ENCODE assay signal across 14 cellular contexts in the genomic region with DNA sequence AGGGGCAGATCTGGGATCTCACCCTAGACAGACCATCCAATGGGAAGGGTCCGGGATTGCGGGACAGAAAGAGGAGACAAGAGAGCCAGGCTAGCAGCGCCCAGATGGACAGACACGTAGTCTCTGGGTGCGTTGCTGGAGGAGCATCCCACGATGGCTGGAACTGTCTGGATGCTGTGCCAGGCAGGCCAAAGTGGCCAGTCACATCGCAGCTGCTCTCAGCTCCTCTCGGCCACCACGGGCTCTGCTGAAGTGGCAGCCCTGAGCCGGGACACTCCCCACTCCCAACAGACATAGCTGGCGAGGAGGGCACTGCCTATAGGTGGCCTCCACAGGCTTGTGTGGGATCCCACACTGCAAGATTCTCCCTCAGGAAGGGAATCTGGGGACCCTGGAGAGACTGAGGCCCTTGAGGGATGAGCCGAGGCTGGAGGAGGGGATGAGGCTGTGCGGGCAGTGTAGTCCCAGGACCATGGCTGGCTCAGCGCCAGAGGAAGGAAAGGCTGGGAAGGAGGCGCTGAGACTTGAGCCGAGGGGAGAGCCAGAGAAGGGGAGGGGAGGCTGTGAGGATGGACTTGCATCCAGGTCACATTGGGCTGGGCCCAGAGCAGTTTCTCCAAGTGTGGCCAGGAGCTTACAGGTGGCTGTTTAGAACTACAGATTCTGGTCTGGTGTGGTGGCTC. TPM values are rescaled to one million over a fixed set of nuclear protein-coding genes. Genes with fewer than 3 reads are reported as not detected.
DNase-seq lines count a peak whose midpoint lies in the region; ATAC-seq and TF ChIP-seq lines count a peak whose summit lies in the region.
"Had no signal": no experiment of that assay in that cellular context is flagged by ENCODE, and none has a peak within 500 bp of the region (broad histone marks: within the 10 kb centered on the region; RNA-seq: fewer than 3 reads in every experiment).

No MANE protein-coding gene starts in this region.

- intact Hi-C loops in sciatic nerve (cut with DNase I), result no loop called here

- H3K27me3 ChIP-seq in BLaER1, result peaks cover 20% of the 10 kb centered on the region; the same call in 1 of the 2 replicates
- H3K27me3 ChIP-seq: BE2C had no signal

- ATAC-seq in sciatic nerve (no peak), GM18858 (IDR thresholded peaks at IDR 0.05; ENCODE audit: unreplicated experiment) (no peak), GM18519 (IDR thresholded peaks at IDR 0.05; ENCODE audit: low FRiP score, unreplicated experiment) (no peak)
- ATAC-seq: SK-N-SH treated with all-trans-retinoic acid at 6 μM for 48 hours had no signal

- H3K4me1 ChIP-seq in BLaER1 (peaks cover 31% of the 10 kb centered on the region), HEK293 (ENCODE audit: control insufficient read depth, insufficient read depth, low read length) (no peaks in the 10 kb centered on the region)
- H3K4me1 ChIP-seq: BE2C had no signal

- peak; percentile 25 for DNase-seq in left kidney (ENCODE audit: low read depth, low spot score)
- peak; percentile 67 for DNase-seq in sciatic nerve (ENCODE audit: low spot score)
- DNase-seq in HK-2 (ENCODE audit: unreplicated experiment), result no peak
- DNase-seq: BE2C; CD8-positive, alpha-beta memory T cell; NCI-H446; NCI-H774; SHP77 had no signal

- H4K20me1 ChIP-seq in BLaER1, result no peaks in the 10 kb centered on the region

- H3K27ac ChIP-seq in BLaER1 (0 out of 2 replicates have a peak overlapping the region, but pooled peaks have one; percentile 4), HEK293 (ENCODE audit: extremely low read depth, low read depth, low read length) (no peak overlapping the region)

- CTCF ChIA-PET in HEK293 (lab: Yijun Ruan, JAX), result interaction anchor here (0.7 to 1.9 kb wide), 3 partner anchors 9 to 383 kb away, joined by 3 to 4 read pairs (median 4); no protein-coding TSS in a partner anchor

- no peak overlapping the region for H3K4me3 ChIP-seq in BLaER1
- no peak overlapping the region for H3K4me3 ChIP-seq in HEK293 (ENCODE audit: low read depth, low read length)

- no peak for TF ChIP-seq CTCF in HEK293 (tag by site-specific recombination; IDR thresholded peaks at IDR 0.05)

- H3K36me3 ChIP-seq in BLaER1 (no peaks in the 10 kb centered on the region), HEK293 (ENCODE audit: control insufficient read depth in 2 of 2, insufficient read depth in 1 of 2, low read length in 2 of 2) (no peaks in the 10 kb centered on the region)
- H3K36me3 ChIP-seq: BE2C had no signal

- H3K9ac ChIP-seq in BLaER1, result no peak overlapping the region

- no peaks in the 10 kb centered on the region for H3K9me3 ChIP-seq in BLaER1
- no peaks in the 10 kb centered on the region for H3K9me3 ChIP-seq in HEK293 (ENCODE audit: control insufficient read depth, insufficient read depth, low read depth, low read length)
- H3K9me3 ChIP-seq: BE2C had no signal

- no peak overlapping the region for H3K4me2 ChIP-seq in BLaER1

- POLR2A ChIA-PET in HEK293 (lab: Yijun Ruan, JAX), result interaction anchor here (0.5 kb wide), 1 partner anchor 930 kb away, joined by 3 read pairs; no protein-coding TSS in a partner anchor

TF ChIP-seq in HEK293, 187 proteins besides CTCF, POLR2A, EP300 and RAD21:
- TF ChIP-seq IKZF3 (tag by site-specific recombination; IDR thresholded peaks at IDR 0.05) (no peak), ZNF248 (tag by site-specific recombination; IDR thresholded peaks at IDR 0.05) (no peak), ZNF341 (tag by site-specific recombination; IDR thresholded peaks at IDR 0.05; ENCODE audit: low read depth) (0 out of 2 replicates have a peak, but pooled peaks have one; percentile 18), ZNF670 (tag by site-specific recombination; IDR thresholded peaks at IDR 0.05; ENCODE audit: low read depth) (no peak), ZNF214 (tag by site-specific recombination; IDR thresholded peaks at IDR 0.05; ENCODE audit: borderline replicate concordance) (no peak)

RNA-seq across cellular contexts. Expression of gene WDR5, which starts 10.3 kb away (rescaled TPM):
- total RNA-seq in sciatic nerve, result 24.9 TPM

RNA-seq across cellular contexts. Expression of gene RNU6ATAC, which starts 38.8 kb away (rescaled TPM):
- total RNA-seq in sciatic nerve, result 193 TPM
- total RNA-seq: Daoy had no signal

RNA-seq across cellular contexts. Expression of gene BRD3, which starts 57.7 kb away (rescaled TPM):
- total RNA-seq in sciatic nerve, result 54.4 TPM
